ENCODE assay signal across 27 cellular contexts in the genomic region with DNA sequence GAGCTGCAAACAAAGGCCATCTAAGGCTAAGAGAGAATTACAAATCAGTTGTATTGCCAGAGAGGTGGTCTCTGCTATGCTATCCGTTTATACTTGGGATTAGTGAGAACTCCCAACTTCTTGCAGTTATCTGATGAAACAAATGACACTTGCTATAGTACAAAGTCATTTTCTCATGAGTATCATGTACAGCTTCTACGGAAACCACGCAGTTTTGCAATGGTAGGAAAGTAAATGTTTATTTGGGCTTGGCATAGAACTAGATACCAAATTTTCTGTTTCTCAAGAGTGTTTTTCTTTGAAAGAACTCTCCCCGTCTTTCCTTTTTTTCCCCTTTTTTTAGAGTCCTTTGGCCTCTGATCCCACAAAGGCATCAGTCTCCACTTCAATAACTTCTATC.
"Had no signal": no experiment of that assay in that cellular context is flagged by ENCODE, and none has a peak within 500 bp of the region (broad histone marks: within the 10 kb centered on the region; RNA-seq: fewer than 3 reads in every experiment).

No MANE protein-coding gene starts in this region.

- DNase-seq: activated B cell treated with CpG ODN at 0.5 μM for 24 hours; activated CD4-positive, alpha-beta T cell treated with anti-CD3 and anti-CD28 coated beads for 48 hours; activated CD4-positive, alpha-beta T cell treated with anti-CD3 and anti-CD28 coated beads, Interleukin-2, amount 50 U/mL, for 1 hour; activated CD4-positive, alpha-beta T cell treated with anti-CD3 and anti-CD28 coated beads, Interleukin-2, amount 50 U/mL, for 48 hours; activated CD8-positive, alpha-beta memory T cell treated with anti-CD3 and anti-CD28 coated beads for 24 hours; activated CD8-positive, alpha-beta T cell treated with anti-CD3 and anti-CD28 coated beads for 36 hours; activated effector memory CD4-positive, alpha-beta T cell treated with Interleukin-2 at 50 U/mL for 16 hours; activated gamma-delta T cell treated with Interleukin-2 at 50 U/mL for 16 hours; activated naive CD4-positive, alpha-beta T cell treated with anti-CD3 and anti-CD28 coated beads, Interleukin-2, amount 50 U/mL, for 16 hours; activated naive CD4-positive, alpha-beta T cell treated with Interleukin-2 at 50 U/mL for 16 hours; activated T-cell treated with anti-CD3 and anti-CD28 coated beads, Interleukin-2, amount 50 U/mL, for 4 hours; amniotic stem cell; anterior cingulate cortex; brain microvascular endothelial cell; cortex of kidney; dermis blood vessel endothelial cell; effector CD4-positive, alpha-beta T cell; effector memory CD8-positive, alpha-beta T cell; erythroblast; foreskin fibroblast; T-helper 1 cell; T-helper 17 cell; T1000; WERI-Rb-1 had no signal

- H3K4me1 ChIP-seq: esophagus muscularis mucosa had no signal

- H3K36me3 ChIP-seq: brain microvascular endothelial cell, esophagus muscularis mucosa, WERI-Rb-1 had no signal

- H3K27ac ChIP-seq: brain microvascular endothelial cell, esophagus muscularis mucosa, WERI-Rb-1 had no signal

- H3K4me3 ChIP-seq: esophagus muscularis mucosa had no signal

- ATAC-seq: activated CD4-positive, CD25-positive, alpha-beta regulatory T cell treated with anti-CD3 and anti-CD28 coated beads, Interleukin-2, amount 50 U/mL, for 24 hours; activated CD8-positive, alpha-beta T cell treated with anti-CD3 and anti-CD28 coated beads for 36 hours; activated T-cell treated with anti-CD3 and anti-CD28 coated beads, Interleukin-2, amount 50 U/mL, for 4 hours; activated T-helper 17 cell treated with anti-CD3 and anti-CD28 coated beads, Interleukin-2, amount 50 U/mL, for 72 hours; effector memory CD8-positive, alpha-beta T cell; T-helper 17 cell had no signal

- H3K9me3 ChIP-seq: esophagus muscularis mucosa had no signal

- H3K27me3 ChIP-seq: brain microvascular endothelial cell, esophagus muscularis mucosa had no signal
